Comparison of ENCODE assay signal across 12 cellular contexts in the genomic region with DNA sequence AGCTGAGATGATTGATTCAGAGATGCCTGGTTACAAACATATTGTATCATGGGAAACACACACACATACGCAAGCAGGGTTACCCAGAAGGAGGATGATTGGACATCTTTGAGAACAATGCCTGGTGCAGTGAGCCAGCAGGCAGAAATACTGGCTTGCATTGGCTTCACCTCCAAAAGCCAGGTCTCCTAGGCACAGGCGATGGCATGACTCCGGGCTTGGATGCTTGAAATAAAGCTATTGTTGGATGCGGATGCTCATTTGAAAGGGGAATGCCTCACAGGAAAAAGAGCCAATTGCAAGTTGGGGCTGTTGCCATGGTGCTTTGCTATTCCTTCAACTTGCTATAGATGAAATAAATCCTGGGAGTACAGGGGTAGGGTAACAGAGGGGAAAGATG.
DNase-seq lines count a peak whose midpoint lies in the region; ATAC-seq and TF ChIP-seq lines count a peak whose summit lies in the region.
"Had no signal": no experiment of that assay in that cellular context is flagged by ENCODE, and none has a peak within 500 bp of the region (broad histone marks: within the 10 kb centered on the region; RNA-seq: fewer than 3 reads in every experiment).

No MANE protein-coding gene starts in this region.

- TF ChIP-seq CTCF in HCT116 (IDR thresholded peaks at IDR 0.05 in 2 of 3, conservative IDR thresholded peaks at IDR 0.05 in 1 of 3; ENCODE audit: borderline replicate concordance in 1 of 3, insufficient read depth in 1 of 3, low read depth in 2 of 3, low read length in 2 of 3) (no peak), VCaP (conservative IDR thresholded peaks at IDR 0.05) (no peak), esophagus squamous epithelium (IDR thresholded peaks at IDR 0.05) (no peak)

- POLR2A ChIA-PET in HCT116 (lab: Charles Lee): interaction anchor here (1.2 to 1.4 kb wide), 2 partner anchors 12 to 83 kb away, joined by 3 to 4 read pairs; no protein-coding TSS in a partner anchor

- CTCF ChIA-PET in HCT116 (lab: Charles Lee): interaction anchor here (1.4 kb wide), 1 partner anchor 150 kb away, joined by 3 read pairs; no protein-coding TSS in a partner anchor

- no TSS peak for BruUV-seq in HCT116 (replicated peaks; lab: Mats Ljungman, UMichigan)

- no peak overlapping the region for H2AFZ ChIP-seq in HCT116 (ENCODE audit: low read depth, low read length, poor library complexity, severe bottlenecking)

- no peak for TF ChIP-seq RAD21 in HCT116 (IDR thresholded peaks at IDR 0.05; ENCODE audit: low read depth)

- H3K27me3 ChIP-seq in HCT116 (ENCODE audit: insufficient read depth, low read length) (no peaks in the 10 kb centered on the region), esophagus squamous epithelium (no peaks in the 10 kb centered on the region)
- H3K27me3 ChIP-seq: transverse colon had no signal

- TF ChIP-seq POLR2A in HCT116 (IDR thresholded peaks at IDR 0.05; ENCODE audit: borderline replicate concordance, extremely low read depth, insufficient read depth, insufficient read length): no peak
- TF ChIP-seq POLR2A in esophagus squamous epithelium (IDR thresholded peaks at IDR 0.05): no peak

- peaks cover 94 to 100% of the 10 kb centered on the region in 2 experiments for H3K4me1 ChIP-seq in HCT116 (ENCODE audit: control insufficient read depth in 1 of 2, insufficient read depth in 2 of 2, low read length in 2 of 2)
- H3K4me1 ChIP-seq in esophagus squamous epithelium: peaks cover 9 to 63% (median 14%) of the 10 kb centered on the region in 3 donors

- H4K20me1 ChIP-seq in HCT116 (ENCODE audit: insufficient read depth): no peaks in the 10 kb centered on the region

- ATAC-seq in HCT116 (no peak), GM21515 (IDR thresholded peaks at IDR 0.05; ENCODE audit: unreplicated experiment) (no peak), HG02852 (IDR thresholded peaks at IDR 0.05; ENCODE audit: unreplicated experiment) (no peak), HG03097 (IDR thresholded peaks at IDR 0.05; ENCODE audit: low FRiP score, unreplicated experiment) (no peak)

- 28 to 42% methylated on average over 4 of the region's 4 CpGs for WGBS in esophagus squamous epithelium, 2 donors

- H3K9me3 ChIP-seq in HCT116 (ENCODE audit: control insufficient read depth in 1 of 2, insufficient read depth in 1 of 2, low read depth in 1 of 2, low read length in 2 of 2) (no peaks in the 10 kb centered on the region), esophagus squamous epithelium (no peaks in the 10 kb centered on the region)
- H3K9me3 ChIP-seq: transverse colon had no signal

- H3K4me3 ChIP-seq in HCT116 (replicated peaks in 1 of 2; ENCODE audit: low read depth in 1 of 2, low read length in 2 of 2) (no peak overlapping the region), esophagus squamous epithelium (no peak overlapping the region)
- H3K4me3 ChIP-seq: transverse colon had no signal

- no peaks in the 10 kb centered on the region for H3K9me2 ChIP-seq in HCT116 (ENCODE audit: insufficient read depth)

- H3K27ac ChIP-seq in HCT116 (ENCODE audit: low read depth, low read length) (peak overlapping the region; percentile 96), VCaP (peak overlapping the region; percentile 51), esophagus squamous epithelium (peak overlapping the region in 3 of 4 donors; percentile 20 to 47 (median 33))

- H3K36me3 ChIP-seq in HCT116 (ENCODE audit: control insufficient read depth in 1 of 2, insufficient read depth in 2 of 2, low read length in 2 of 2): peaks cover 7 to 33% of the 10 kb centered on the region in 2 experiments; a peak in 3 of 4 replicates
- no peaks in the 10 kb centered on the region for H3K36me3 ChIP-seq in esophagus squamous epithelium
- H3K36me3 ChIP-seq: transverse colon had no signal

- intact Hi-C loops in HCT116 (cut with micrococcal nuclease): loop anchor here (5.0 kb wide), 1 partner anchor 84 kb away; no protein-coding TSS in a partner anchor
- intact Hi-C loops in esophagus squamous epithelium (cut with DNase I): no loop called here

- RAD21 ChIA-PET in HCT116 (lab: Charles Lee; ENCODE audit: low non-redundant PET in 1 of 2, low total read pairs in 2 of 2, uncharacterized antibody in 2 of 2, unreplicated experiment in 2 of 2): no interaction called here

- H3K4me2 ChIP-seq in HCT116 (ENCODE audit: low read length): peak overlapping the region; percentile 61

- peak overlapping the region; percentile 66 for H3K9ac ChIP-seq in HCT116 (ENCODE audit: low read length)

- DNase-seq in HCT116 (ENCODE audit: low read depth, low spot score) (no peak), esophagus squamous epithelium (lab: John Stamatoyannopoulos, UW) (no peak), occipital lobe (lab: John Stamatoyannopoulos, UW) (peak; percentile 66), H4 (ENCODE audit: low spot score) (no peak)
- DNase-seq: DMS79, NCI-H187 treated with DMSO at 0.1 percent for 48 hours, SIG-M5, transverse colon had no signal

- peaks cover 99% of the 10 kb centered on the region for H3K79me2 ChIP-seq in HCT116 (ENCODE audit: insufficient read depth, low read length)

TF ChIP-seq in HCT116, 20 proteins besides CTCF, POLR2A, EP300 and RAD21:
- TF ChIP-seq CBX3 (IDR thresholded peaks at IDR 0.05; ENCODE audit: low read depth) (no peak), JUND (IDR thresholded peaks at IDR 0.05) (no peak), YY1 (IDR thresholded peaks at IDR 0.05; ENCODE audit: extremely low read depth, insufficient replicate concordance, low read depth, low read length) (no peak), EZH2 (IDR thresholded peaks at IDR 0.05) (no peak), MAX (IDR thresholded peaks at IDR 0.05) (no peak), ZFX (IDR thresholded peaks at IDR 0.05) (no peak), EZH2phosphoT487 (IDR thresholded peaks at IDR 0.05; ENCODE audit: borderline replicate concordance) (no peak), SRF (IDR thresholded peaks at IDR 0.05; ENCODE audit: low read depth) (no peak)
- TF ChIP-seq, protein P1, sequence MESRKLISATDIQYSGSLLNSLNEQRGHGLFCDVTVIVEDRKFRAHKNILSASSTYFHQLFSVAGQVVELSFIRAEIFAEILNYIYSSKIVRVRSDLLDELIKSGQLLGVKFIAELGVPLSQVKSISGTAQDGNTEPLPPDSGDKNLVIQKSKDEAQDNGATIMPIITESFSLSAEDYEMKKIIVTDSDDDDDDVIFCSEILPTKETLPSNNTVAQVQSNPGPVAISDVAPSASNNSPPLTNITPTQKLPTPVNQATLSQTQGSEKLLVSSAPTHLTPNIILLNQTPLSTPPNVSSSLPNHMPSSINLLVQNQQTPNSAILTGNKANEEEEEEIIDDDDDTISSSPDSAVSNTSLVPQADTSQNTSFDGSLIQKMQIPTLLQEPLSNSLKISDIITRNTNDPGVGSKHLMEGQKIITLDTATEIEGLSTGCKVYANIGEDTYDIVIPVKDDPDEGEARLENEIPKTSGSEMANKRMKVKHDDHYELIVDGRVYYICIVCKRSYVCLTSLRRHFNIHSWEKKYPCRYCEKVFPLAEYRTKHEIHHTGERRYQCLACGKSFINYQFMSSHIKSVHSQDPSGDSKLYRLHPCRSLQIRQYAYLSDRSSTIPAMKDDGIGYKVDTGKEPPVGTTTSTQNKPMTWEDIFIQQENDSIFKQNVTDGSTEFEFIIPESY (IDR thresholded peaks at IDR 0.05; ENCODE audit: extremely low read depth, insufficient replicate concordance, low read length): no peak

Comparison
In these comparisons a context has a peak if more than half of its experiments do, and no peak if none do; other contexts are left out.
1. H3K27ac ChIP-seq: peak in every context shown above with its lines; median percentile 96 in HCT116; 51 in VCaP; 33 in esophagus squamous epithelium.